19 cellular contexts compared by ENCODE assay signal in genomic region chr1:147581459-147581858, GRCh38. TPM values are rescaled to one million over a fixed set of nuclear protein-coding genes. Genes with fewer than 3 reads are reported as not detected.
DNase-seq lines count a peak whose midpoint lies in the region; ATAC-seq and TF ChIP-seq lines count a peak whose summit lies in the region.
"Had no signal": no experiment of that assay in that cellular context is flagged by ENCODE, and none has a peak within 500 bp of the region (broad histone marks: within the 10 kb centered on the region; RNA-seq: fewer than 3 reads in every experiment).

No MANE protein-coding gene starts in this region.

- no peaks in the 10 kb centered on the region for H3K27me3 Mint-ChIP-seq in type B pancreatic cell

- peaks cover 35% of the 10 kb centered on the region for H3K4me1 ChIP-seq in cardiac muscle cell (ENCODE audit: low read depth)
- H3K4me1 ChIP-seq in right cardiac atrium (ENCODE audit: control insufficient read depth, insufficient read depth, low read length): peaks cover 2% of the 10 kb centered on the region
- H3K4me1 ChIP-seq in adipocyte (ENCODE audit: control insufficient read depth, insufficient read depth, low read length): peaks cover 34% of the 10 kb centered on the region
- H3K4me1 ChIP-seq in mesendoderm (ENCODE audit: control insufficient read depth, low read depth, low read length): peaks cover 14% of the 10 kb centered on the region

- H4K8ac ChIP-seq in mesendoderm (ENCODE audit: low read depth, low read length): no peak overlapping the region

- H3K79me2 ChIP-seq in mesendoderm (ENCODE audit: control insufficient read depth, insufficient read depth, low read length): peaks cover 2% of the 10 kb centered on the region

- intact Hi-C loops in right cardiac atrium (cut with DNase I): no loop called here

- H3K4me3 ChIP-seq in cardiac muscle cell (no peak overlapping the region), right cardiac atrium (ENCODE audit: low read length) (no peak overlapping the region), adipocyte (ENCODE audit: low read length) (no peak overlapping the region), mesendoderm (ENCODE audit: low read length) (no peak overlapping the region)
- H3K4me3 ChIP-seq: K562, PC-9 had no signal

- H3K27ac ChIP-seq in cardiac muscle cell (peak overlapping the region; percentile 61), right cardiac atrium (ENCODE audit: low read length) (no peak overlapping the region), mesendoderm (ENCODE audit: low read depth, low read length) (no peak overlapping the region)
- H3K27ac ChIP-seq: PC-9 had no signal

- H2AK5ac ChIP-seq in mesendoderm (ENCODE audit: low read length): no peak overlapping the region

- H3K36me3 ChIP-seq in cardiac muscle cell: no peaks in the 10 kb centered on the region
- H3K36me3 ChIP-seq in adipocyte (ENCODE audit: control insufficient read depth, insufficient read depth, low read length, severe bottlenecking): no peaks in the 10 kb centered on the region
- H3K36me3 ChIP-seq in mesendoderm (ENCODE audit: control insufficient read depth, insufficient read depth, low read length): no peaks in the 10 kb centered on the region

- H3K36me3 Mint-ChIP-seq in type B pancreatic cell: peaks cover 6% of the 10 kb centered on the region

- H3K9me3 Mint-ChIP-seq in type B pancreatic cell: no peaks in the 10 kb centered on the region
- H3K9me3 Mint-ChIP-seq: CD4-positive, CD25-positive, alpha-beta regulatory T cell had no signal

- H3K18ac ChIP-seq in mesendoderm (ENCODE audit: low read length): peak overlapping the region; percentile 68

- H3K4me3 Mint-ChIP-seq in type B pancreatic cell: no peak overlapping the region
- H3K4me3 Mint-ChIP-seq: CD4-positive, CD25-positive, alpha-beta regulatory T cell had no signal

- H2BK120ac ChIP-seq in mesendoderm (ENCODE audit: low read depth, low read length): no peak overlapping the region

- no peak overlapping the region for H3K9ac ChIP-seq in adipocyte (ENCODE audit: low read length)
- no peak overlapping the region for H3K9ac ChIP-seq in mesendoderm (ENCODE audit: low read length)

- TF ChIP-seq CTCF in cardiac muscle cell (IDR thresholded peaks at IDR 0.05; ENCODE audit: low read depth, low read length) (no peak), type B pancreatic cell (conservative IDR thresholded peaks at IDR 0.05) (no peak)

- DNase-seq in cardiac muscle cell (ENCODE audit: low read depth in 1 of 2, low spot score in 1 of 2) (peak in 1 of 2 donors; percentile 18), right cardiac atrium (no peak), adipocyte (ENCODE audit: low read depth) (peak; percentile 27), mesendoderm (no peak), type B pancreatic cell (ENCODE audit: extremely low spot score, unreplicated experiment) (no peak), epidermal melanocyte (ENCODE audit: insufficient read length, low spot score) (no peak), LoVo (ENCODE audit: low spot score) (no peak), NCI-H2081 treated with DMSO at 0.1 percent for 48 hours (lab: John Stamatoyannopoulos, UW) (no peak)
- DNase-seq: CD4-positive, CD25-positive, alpha-beta regulatory T cell; DMS153; DND-41; H7; Kasumi-1; NCI-H2029; NCI-H446 treated with DMSO at 0.1 percent for 48 hours; NCI-H526; PC-9; SHP77 had no signal

- 61% methylated on average over 5 of the region's 5 CpGs for WGBS in right cardiac atrium
- WGBS in mesendoderm (ENCODE audit: extremely low coverage, insufficient coverage, low lambda C conversion rate): no CpG with 5 or more reads among the region's 5 CpGs

- H3K56ac ChIP-seq in mesendoderm (ENCODE audit: low read length): no peak overlapping the region

- no peak for ATAC-seq in right cardiac atrium
- ATAC-seq: K562 had no signal

- no peaks in the 10 kb centered on the region for H3K27me3 ChIP-seq in cardiac muscle cell
- no peaks in the 10 kb centered on the region for H3K27me3 ChIP-seq in right cardiac atrium (ENCODE audit: control insufficient read depth, insufficient read depth)
- no peaks in the 10 kb centered on the region for H3K27me3 ChIP-seq in adipocyte (replicated peaks; ENCODE audit: control insufficient read depth, insufficient read depth, low read length)
- no peaks in the 10 kb centered on the region for H3K27me3 ChIP-seq in mesendoderm (ENCODE audit: insufficient read depth, low read length, poor library complexity)

- H3K79me1 ChIP-seq in mesendoderm (ENCODE audit: low read length): peaks cover 3% of the 10 kb centered on the region

- H3K27ac Mint-ChIP-seq in type B pancreatic cell: peak overlapping the region; percentile 8

- no peak overlapping the region for H3K4me2 ChIP-seq in mesendoderm (ENCODE audit: low read length)
- H3K4me2 ChIP-seq: PC-9 had no signal

- H2BK5ac ChIP-seq in mesendoderm (ENCODE audit: low read length): no peak overlapping the region

- H3K9me3 ChIP-seq in cardiac muscle cell (ENCODE audit: low read depth) (no peaks in the 10 kb centered on the region), right cardiac atrium (ENCODE audit: control insufficient read depth, low read length) (no peaks in the 10 kb centered on the region), adipocyte (ENCODE audit: control insufficient read depth, low read length) (no peaks in the 10 kb centered on the region)

- H3K4ac ChIP-seq in mesendoderm (ENCODE audit: low read depth, low read length): no peak overlapping the region

- H3K23ac ChIP-seq in mesendoderm (ENCODE audit: low read length): no peak overlapping the region

- H2BK15ac ChIP-seq in mesendoderm (replicated peaks; ENCODE audit: low read depth): no peak overlapping the region

- H3K4me1 Mint-ChIP-seq in type B pancreatic cell (ENCODE audit: unreplicated experiment): peaks cover 28% of the 10 kb centered on the region

- no peak overlapping the region for H4K5ac ChIP-seq in mesendoderm (ENCODE audit: low read length)

RNA-seq across cellular contexts. Expression of gene BCL9, which starts 40.2 kb away (rescaled TPM):
- 27.5 and 34.7 TPM in 2 replicates for total RNA-seq in cardiac muscle cell
- 33.0 and 34.5 TPM in 2 replicates for polyA plus RNA-seq in cardiac muscle cell
- total RNA-seq in right cardiac atrium: 10 to 100 TPM; 16.9 to 23.8 (median 20.6) TPM
- polyA plus RNA-seq in right cardiac atrium: 8.7 TPM
- 35.3 TPM for polyA plus RNA-seq in mesendoderm (2013, experiment 1 of 2)
- 36.2 TPM for polyA plus RNA-seq in mesendoderm (2013, experiment 2 of 2)
- total RNA-seq in type B pancreatic cell (ENCODE audit: low replicate concordance): 47.4 and 60.6 TPM in 2 replicates
